In the genomic region with DNA sequence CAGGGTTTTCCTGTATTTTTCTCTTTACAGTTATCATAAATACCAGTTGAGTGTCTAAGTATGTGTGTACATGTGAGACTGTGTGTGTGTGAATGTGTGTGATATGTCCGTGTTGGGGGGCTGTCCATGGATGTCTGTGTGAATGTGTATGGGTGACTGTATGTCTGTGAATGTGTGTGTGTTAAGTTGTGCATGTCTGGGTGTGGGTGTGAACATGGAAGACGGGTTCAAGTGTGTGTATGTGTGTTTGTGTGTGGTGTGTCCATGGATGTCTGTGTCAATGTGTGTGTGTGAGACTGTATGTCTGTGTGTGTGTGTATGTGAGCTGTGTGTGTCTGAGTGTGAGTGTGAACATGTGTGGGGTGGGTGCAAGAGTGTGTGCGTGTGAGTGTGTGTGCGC, we compare ENCODE assay signal across 3 cellular contexts.
TF ChIP-seq lines count a peak whose summit lies in the region.

No MANE protein-coding gene starts in this region.

TF ChIP-seq in GM12891, 5 proteins besides CTCF, POLR2A, EP300 and RAD21:
- no peak for TF ChIP-seq SPI1 (IDR thresholded peaks at IDR 0.05; ENCODE audit: low read depth, low read length)
- no peak for TF ChIP-seq PAX5 (IDR thresholded peaks at IDR 0.05; ENCODE audit: insufficient read depth, low read length, severe bottlenecking)
- no peak for TF ChIP-seq TAF1 (IDR thresholded peaks at IDR 0.05; ENCODE audit: low read depth, low read length)
- no peak for TF ChIP-seq POLR2AphosphoS5 (IDR thresholded peaks at IDR 0.05; ENCODE audit: low read depth, low read length)
- no peak for TF ChIP-seq POU2F2 (IDR thresholded peaks at IDR 0.05; ENCODE audit: low read depth, low read length)

TF ChIP-seq in IMR-90, 13 proteins besides CTCF, POLR2A, EP300 and RAD21:
- TF ChIP-seq RFX5 (IDR thresholded peaks at IDR 0.05; ENCODE audit: low read depth, low read length) (no peak), NFE2L2 (IDR thresholded peaks at IDR 0.05; ENCODE audit: low read depth, low read length) (no peak), MAZ (IDR thresholded peaks at IDR 0.05; ENCODE audit: borderline replicate concordance, low read depth, low read length) (no peak), MXI1 (IDR thresholded peaks at IDR 0.05; ENCODE audit: borderline replicate concordance, low read depth, low read length) (no peak), RCOR1 (IDR thresholded peaks at IDR 0.05; ENCODE audit: insufficient replicate concordance, low read length) (no peak), CHD1 (IDR thresholded peaks at IDR 0.05; ENCODE audit: low read depth, low read length) (no peak), FOS (IDR thresholded peaks at IDR 0.05; ENCODE audit: low read depth, low read length) (no peak)

TF ChIP-seq in GM12878, 131 proteins besides CTCF, POLR2A, EP300 and RAD21:
- TF ChIP-seq, protein P1, sequence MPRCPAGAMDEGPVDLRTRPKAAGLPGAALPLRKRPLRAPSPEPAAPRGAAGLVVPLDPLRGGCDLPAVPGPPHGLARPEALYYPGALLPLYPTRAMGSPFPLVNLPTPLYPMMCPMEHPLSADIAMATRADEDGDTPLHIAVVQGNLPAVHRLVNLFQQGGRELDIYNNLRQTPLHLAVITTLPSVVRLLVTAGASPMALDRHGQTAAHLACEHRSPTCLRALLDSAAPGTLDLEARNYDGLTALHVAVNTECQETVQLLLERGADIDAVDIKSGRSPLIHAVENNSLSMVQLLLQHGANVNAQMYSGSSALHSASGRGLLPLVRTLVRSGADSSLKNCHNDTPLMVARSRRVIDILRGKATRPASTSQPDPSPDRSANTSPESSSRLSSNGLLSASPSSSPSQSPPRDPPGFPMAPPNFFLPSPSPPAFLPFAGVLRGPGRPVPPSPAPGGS (IDR thresholded peaks at IDR 0.05; ENCODE audit: borderline replicate concordance, insufficient read depth, low read depth, low read length, poor library complexity, severe bottlenecking) = peak; percentile 47
- no peak for TF ChIP-seq PAX5 (IDR thresholded peaks at IDR 0.05; ENCODE audit: borderline replicate concordance, low read depth, low read length)
- TF ChIP-seq IRF5 (IDR thresholded peaks at IDR 0.05; ENCODE audit: borderline replicate concordance) = no peak
